In the genomic region with DNA sequence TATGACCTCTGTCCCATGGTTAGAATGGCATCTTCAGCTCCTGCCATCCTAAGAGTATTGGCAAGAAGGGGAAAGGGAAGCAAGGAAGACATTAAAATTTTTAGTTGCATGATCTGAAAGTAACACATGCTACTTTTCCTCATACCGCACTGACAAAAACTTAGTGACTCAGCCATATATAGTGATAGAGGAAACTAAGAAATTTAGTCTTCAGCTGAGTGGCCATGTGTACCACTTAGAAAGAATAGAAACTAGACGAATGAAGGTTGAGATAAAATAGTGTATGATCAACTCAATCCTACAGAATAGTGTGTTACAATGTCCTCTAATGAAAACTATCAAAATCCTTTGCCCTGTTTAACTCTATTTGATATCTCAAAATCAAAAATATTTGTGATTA, we compare ENCODE assay signal across 15 cellular contexts.
DNase-seq lines count a peak whose midpoint lies in the region; ATAC-seq, FAIRE-seq and TF ChIP-seq lines count a peak whose summit lies in the region.
"Had no signal": no experiment of that assay in that cellular context is flagged by ENCODE, and none has a peak within 500 bp of the region (broad histone marks: within the 10 kb centered on the region; RNA-seq: fewer than 3 reads in every experiment).

No MANE protein-coding gene starts in this region.

- peaks cover 13% of the 10 kb centered on the region for H3K4me1 ChIP-seq in keratinocyte (ENCODE audit: control insufficient read depth, extremely low read depth, insufficient read depth, low read length)
- H3K4me1 ChIP-seq in body of pancreas: no peaks in the 10 kb centered on the region

- H3K4me3 Mint-ChIP-seq in nephron progenitor cell: no peak overlapping the region
- H3K4me3 Mint-ChIP-seq: T-cell had no signal

- intact Hi-C loops in body of pancreas (cut with DNase I): no loop called here

- H3K36me3 Mint-ChIP-seq in nephron progenitor cell (ENCODE audit: low read depth): peaks cover 26% of the 10 kb centered on the region

- H3K4me3 ChIP-seq in keratinocyte (ENCODE audit: control insufficient read depth in 2 of 3, extremely low read depth in 1 of 3, insufficient read depth in 2 of 3, low read depth in 1 of 3, low read length in 3 of 3) (no peak overlapping the region), body of pancreas (no peak overlapping the region)

- 85 to 92% methylated on average over 2 of the region's 2 CpGs for WGBS in body of pancreas, 2 donors

- peaks cover 0 to 4% of the 10 kb centered on the region in 2 experiments for H3K36me3 ChIP-seq in keratinocyte (ENCODE audit: control insufficient read depth in 2 of 2, extremely low read depth in 1 of 2, insufficient read depth in 2 of 2, low read length in 2 of 2)
- H3K36me3 ChIP-seq in body of pancreas (replicated peaks in 1 of 2; ENCODE audit: insufficient read depth in 1 of 2, low read depth in 2 of 2): no peaks in the 10 kb centered on the region

- peak; percentile 50 for DNase-seq in MV-4-11 (lab: John Stamatoyannopoulos, UW)
- DNase-seq in keratinocyte (ENCODE audit: low read depth, low spot score): no peak
- no peak for DNase-seq in NCI-H526 (lab: John Stamatoyannopoulos, UW)
- DNase-seq in activated CD4-positive, CD25-positive, alpha-beta regulatory T cell (lab: John Stamatoyannopoulos, UW): no peak
- DNase-seq in body of pancreas: no peak
- no peak for DNase-seq in nephron progenitor cell
- DNase-seq: COR-L47, GOT3, MM.1S, NCI-H187, Right ventricle myocardium superior, SK-N-SH, T-cell had no signal

- H3K27ac ChIP-seq in 22Rv1: peak overlapping the region; percentile 97
- H3K27ac ChIP-seq in keratinocyte (ENCODE audit: control insufficient read depth, insufficient read depth, low read length): peak overlapping the region; percentile 39
- H3K27ac ChIP-seq in body of pancreas: no peak overlapping the region

- TF ChIP-seq POLR2A in body of pancreas (IDR thresholded peaks at IDR 0.05): no peak

- peaks cover 18% of the 10 kb centered on the region for H3K9me3 Mint-ChIP-seq in nephron progenitor cell
- H3K9me3 Mint-ChIP-seq: T-cell had no signal

- dilution Hi-C loops in keratinocyte (cut with MboI; ENCODE audit: extremely low pct_ligation_motif_present, low sequenced_read_pairs): no loop called here

- H3K9me1 ChIP-seq in keratinocyte (ENCODE audit: control insufficient read depth, extremely low read depth, insufficient read depth, low read length): no peaks in the 10 kb centered on the region

- H3K4me1 Mint-ChIP-seq in nephron progenitor cell: no peaks in the 10 kb centered on the region

- H3K79me2 ChIP-seq in keratinocyte (ENCODE audit: control insufficient read depth, insufficient read depth, low read length): peaks cover 38% of the 10 kb centered on the region

- no peak overlapping the region for H3K27ac Mint-ChIP-seq in nephron progenitor cell
- H3K27ac Mint-ChIP-seq: T-cell had no signal

- H3K27me3 Mint-ChIP-seq in nephron progenitor cell (ENCODE audit: low read depth, poor library complexity): no peaks in the 10 kb centered on the region
- H3K27me3 Mint-ChIP-seq: T-cell had no signal

- no peak overlapping the region for H3K4me2 ChIP-seq in keratinocyte (ENCODE audit: control insufficient read depth, extremely low read depth, insufficient read depth, low read depth, low read length)
- H3K4me2 ChIP-seq: SK-N-SH had no signal

- FAIRE-seq in keratinocyte (lab: Jason Lieb, UNC): no peak

- no peak overlapping the region for H2AFZ ChIP-seq in keratinocyte (ENCODE audit: control insufficient read depth, low read length)

- no peaks in the 10 kb centered on the region for H3K27me3 ChIP-seq in keratinocyte (ENCODE audit: control insufficient read depth, extremely low read depth, insufficient read depth, low read length)
- H3K27me3 ChIP-seq in body of pancreas: no peaks in the 10 kb centered on the region

- no peaks in the 10 kb centered on the region for H4K20me1 ChIP-seq in keratinocyte (ENCODE audit: control insufficient read depth, extremely low read depth, insufficient read depth, low read length)

- no peak for TF ChIP-seq CTCF in 22Rv1 (IDR thresholded peaks at IDR 0.05)
- TF ChIP-seq CTCF in keratinocyte (optimal IDR thresholded peaks at IDR 0.05 in 1 of 3, IDR thresholded peaks at IDR 0.05 in 1 of 3, conservative IDR thresholded peaks at IDR 0.05 in 1 of 3; ENCODE audit: extremely low read depth in 1 of 3, insufficient read depth in 2 of 3, low read length in 3 of 3): no peak
- TF ChIP-seq CTCF in body of pancreas (IDR thresholded peaks at IDR 0.05): no peak
- TF ChIP-seq CTCF in nephron progenitor cell (IDR thresholded peaks at IDR 0.05): no peak

- ATAC-seq in GM18868 (IDR thresholded peaks at IDR 0.05; ENCODE audit: unreplicated experiment) (peak; percentile 60), body of pancreas (no peak)
- ATAC-seq: T-cell had no signal

- no peak overlapping the region for H3K9ac ChIP-seq in keratinocyte (ENCODE audit: control insufficient read depth, extremely low read depth, insufficient read depth, low read length)
- H3K9ac ChIP-seq: SK-N-SH had no signal

- H3K9me3 ChIP-seq in keratinocyte (ENCODE audit: control insufficient read depth, low read depth, low read length): no peaks in the 10 kb centered on the region
- no peaks in the 10 kb centered on the region for H3K9me3 ChIP-seq in body of pancreas
- H3K9me3 ChIP-seq: SK-N-SH had no signal

Comparison
In these comparisons a context has a peak if more than half of its experiments do, and no peak if none do; other contexts are left out.
1. H3K27ac ChIP-seq: peak in 22Rv1 (single experiment) and keratinocyte (single experiment); none in body of pancreas (0 of 4).